1 cellular context compared by ENCODE assay signal in genomic region chr2:19131871-19132270, GRCh38.
TF ChIP-seq lines count a peak whose summit lies in the region.

No MANE protein-coding gene starts in this region.

TF ChIP-seq in SK-N-SH treated with all-trans-retinoic acid at 6 μM for 48 hours, 23 proteins besides CTCF, POLR2A, EP300 and RAD21 (continued from another document):
- TF ChIP-seq, protein P1, sequence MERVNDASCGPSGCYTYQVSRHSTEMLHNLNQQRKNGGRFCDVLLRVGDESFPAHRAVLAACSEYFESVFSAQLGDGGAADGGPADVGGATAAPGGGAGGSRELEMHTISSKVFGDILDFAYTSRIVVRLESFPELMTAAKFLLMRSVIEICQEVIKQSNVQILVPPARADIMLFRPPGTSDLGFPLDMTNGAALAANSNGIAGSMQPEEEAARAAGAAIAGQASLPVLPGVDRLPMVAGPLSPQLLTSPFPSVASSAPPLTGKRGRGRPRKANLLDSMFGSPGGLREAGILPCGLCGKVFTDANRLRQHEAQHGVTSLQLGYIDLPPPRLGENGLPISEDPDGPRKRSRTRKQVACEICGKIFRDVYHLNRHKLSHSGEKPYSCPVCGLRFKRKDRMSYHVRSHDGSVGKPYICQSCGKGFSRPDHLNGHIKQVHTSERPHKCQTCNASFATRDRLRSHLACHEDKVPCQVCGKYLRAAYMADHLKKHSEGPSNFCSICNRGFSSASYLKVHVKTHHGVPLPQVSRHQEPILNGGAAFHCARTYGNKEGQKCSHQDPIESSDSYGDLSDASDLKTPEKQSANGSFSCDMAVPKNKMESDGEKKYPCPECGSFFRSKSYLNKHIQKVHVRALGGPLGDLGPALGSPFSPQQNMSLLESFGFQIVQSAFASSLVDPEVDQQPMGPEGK (CRISPR knock-in tag; IDR thresholded peaks at IDR 0.05; ENCODE audit: borderline replicate concordance) = no peak
- TF ChIP-seq ARNTL (CRISPR knock-in tag; IDR thresholded peaks at IDR 0.05; ENCODE audit: borderline replicate concordance, low read depth) (no peak), ESRRG (CRISPR knock-in tag; IDR thresholded peaks at IDR 0.05) (no peak), GLIS3 (CRISPR knock-in tag; IDR thresholded peaks at IDR 0.05) (no peak)
